1 cellular context compared by ENCODE assay signal in genomic region chr1:165837838-165838364, GRCh38.
TF ChIP-seq lines count a peak whose summit lies in the region.

No MANE protein-coding gene starts in this region.

TF ChIP-seq in A549, 52 proteins besides CTCF, POLR2A, EP300 and RAD21 (continued from another document):
- TF ChIP-seq FOSL2 (IDR thresholded peaks at IDR 0.05) (no peak), FOSL2 (CRISPR knock-in tag; IDR thresholded peaks at IDR 0.05) (no peak), NFE2L2 (conservative IDR thresholded peaks at IDR 0.05; ENCODE audit: low read length) (no peak), HDAC2 (IDR thresholded peaks at IDR 0.05) (no peak), ESRRA (IDR thresholded peaks at IDR 0.05; ENCODE audit: borderline replicate concordance, low read length) (no peak), SMC3 (IDR thresholded peaks at IDR 0.05) (no peak), MAX (IDR thresholded peaks at IDR 0.05) (no peak), ATOH8 (CRISPR knock-in tag; IDR thresholded peaks at IDR 0.05; ENCODE audit: low read depth) (no peak)
